18 cellular contexts compared by ENCODE assay signal in genomic region chr19:57327993-57328392, GRCh38. TPM values are rescaled to one million over a fixed set of nuclear protein-coding genes. Genes with fewer than 3 reads are reported as not detected.
DNase-seq lines count a peak whose midpoint lies in the region; ATAC-seq, FAIRE-seq and TF ChIP-seq lines count a peak whose summit lies in the region.
"Had no signal": no experiment of that assay in that cellular context is flagged by ENCODE, and none has a peak within 500 bp of the region (broad histone marks: within the 10 kb centered on the region; RNA-seq: fewer than 3 reads in every experiment).

No MANE protein-coding gene starts in this region.

- no peaks in the 10 kb centered on the region for H3K4me1 Mint-ChIP-seq in activated naive CD4-positive, alpha-beta T cell treated with anti-CD3 and anti-CD28 coated beads for 36 hours (ENCODE audit: low read depth)

- H3K4me3 Mint-ChIP-seq in activated naive CD4-positive, alpha-beta T cell treated with anti-CD3 and anti-CD28 coated beads for 36 hours, result no peak overlapping the region
- H3K4me3 Mint-ChIP-seq: CD4-positive, alpha-beta T cell had no signal

- no peak for ATAC-seq in activated naive CD4-positive, alpha-beta T cell treated with anti-CD3 and anti-CD28 coated beads, Interleukin-2, amount 50 U/mL, for 72 hours
- no peak for ATAC-seq in K562
- ATAC-seq: A549, HCT116 had no signal

- POLR2A ChIA-PET in K562 (lab: Yijun Ruan, JAX), result no interaction called here

- no peak for DNase-seq in activated naive CD4-positive, alpha-beta T cell treated with anti-CD3 and anti-CD28 coated beads for 36 hours
- no peak for DNase-seq in activated naive CD4-positive, alpha-beta T cell treated with anti-CD3 and anti-CD28 coated beads, Interleukin-2, amount 50 U/mL, for 72 hours (ENCODE audit: low spot score in 2 of 2)
- DNase-seq in K562 (ENCODE audit: extremely low read depth in 1 of 4, low spot score in 3 of 4) (no peak), SIG-M5 (lab: John Stamatoyannopoulos, UW) (no peak), DMS 273 treated with DMSO at 0.1 percent for 48 hours (lab: John Stamatoyannopoulos, UW) (no peak)
- no peak for DNase-seq in activated CD4-positive, alpha-beta T cell treated with anti-CD3 and anti-CD28 coated beads, Interleukin-2, amount 50 U/mL, for 4 hours
- DNase-seq: AML-193; Caco-2; CD4-positive, alpha-beta T cell; DMS79 treated with DMSO at 0.1 percent for 48 hours; GF-D8; GOT3; H7 had no signal

- no peak for TF ChIP-seq CTCF in K562 (IDR thresholded peaks at IDR 0.05 in 2 of 3, conservative IDR thresholded peaks at IDR 0.05 in 1 of 3; ENCODE audit: insufficient read depth in 2 of 3, low read depth in 1 of 3, low read length in 3 of 3)

- H3K4me3 ChIP-seq in K562 (no peak overlapping the region), muscle layer of duodenum (ENCODE audit: low read depth in 1 of 2, low read length in 2 of 2) (peak overlapping the region; percentile 16 to 48)
- H3K4me3 ChIP-seq: A549 had no signal

- H3K27ac Mint-ChIP-seq in activated naive CD4-positive, alpha-beta T cell treated with anti-CD3 and anti-CD28 coated beads for 36 hours, result peak overlapping the region; percentile 61
- no peak overlapping the region for H3K27ac Mint-ChIP-seq in activated naive CD4-positive, alpha-beta T cell treated with anti-CD3 and anti-CD28 coated beads, Interleukin-2, amount 50 U/mL, for 72 hours
- H3K27ac Mint-ChIP-seq: CD4-positive, alpha-beta T cell had no signal

- H3K4me1 ChIP-seq in K562 (replicated peaks in 1 of 2; ENCODE audit: control insufficient read depth in 2 of 2, insufficient read depth in 2 of 2, low read length in 2 of 2) (no peaks in the 10 kb centered on the region), muscle layer of duodenum (ENCODE audit: control insufficient read depth in 1 of 2, insufficient read depth in 2 of 2, low read length in 2 of 2) (no peaks in the 10 kb centered on the region)
- H3K4me1 ChIP-seq: A549, Caco-2 had no signal

- no peaks in the 10 kb centered on the region for H4K20me1 ChIP-seq in K562 (replicated peaks; ENCODE audit: control insufficient read depth, insufficient read depth, low read length)

- no peak for TF ChIP-seq POLR2A in K562 (conservative IDR thresholded peaks at IDR 0.05)

- H3K9me1 ChIP-seq in K562 (ENCODE audit: control insufficient read depth, insufficient read depth, low read length), result no peaks in the 10 kb centered on the region

- H3K27me3 ChIP-seq in K562 (ENCODE audit: control insufficient read depth in 2 of 2, insufficient read depth in 2 of 2, low read length in 2 of 2) (no peaks in the 10 kb centered on the region), muscle layer of duodenum (ENCODE audit: low read depth, low read length) (no peaks in the 10 kb centered on the region)

- no peak overlapping the region for H3K4me2 ChIP-seq in K562 (ENCODE audit: insufficient read depth, low read length)
- H3K4me2 ChIP-seq: A549 had no signal

- peaks cover 53% of the 10 kb centered on the region for H3K36me3 ChIP-seq in K562 (ENCODE audit: control insufficient read depth, insufficient read depth, low read length)
- H3K36me3 ChIP-seq in muscle layer of duodenum (ENCODE audit: control insufficient read depth in 1 of 2, insufficient read depth in 2 of 2, low read length in 2 of 2), result peaks cover 53 to 76% of the 10 kb centered on the region in 2 donors

- no peak for TF ChIP-seq RAD21 in K562 (CRISPR knock-in tag; conservative IDR thresholded peaks at IDR 0.05 in 1 of 2, IDR thresholded peaks at IDR 0.05 in 1 of 2)

- no peaks in the 10 kb centered on the region for H3K27me3 Mint-ChIP-seq in activated naive CD4-positive, alpha-beta T cell treated with anti-CD3 and anti-CD28 coated beads for 36 hours (ENCODE audit: low read depth)
- H3K27me3 Mint-ChIP-seq: CD4-positive, alpha-beta T cell had no signal

- H3K9me3 Mint-ChIP-seq in activated naive CD4-positive, alpha-beta T cell treated with anti-CD3 and anti-CD28 coated beads for 36 hours, result peaks cover 54% of the 10 kb centered on the region
- H3K9me3 Mint-ChIP-seq in activated naive CD4-positive, alpha-beta T cell treated with anti-CD3 and anti-CD28 coated beads, Interleukin-2, amount 50 U/mL, for 72 hours, result peaks cover 17% of the 10 kb centered on the region in 2 donors

- no peak for FAIRE-seq in K562 (lab: Jason Lieb, UNC)
- FAIRE-seq: A549 had no signal

- intact Hi-C loops in activated naive CD4-positive, alpha-beta T cell treated with anti-CD3 and anti-CD28 coated beads for 36 hours (cut with micrococcal nuclease), result no loop called here
- intact Hi-C loops in K562 (cut with micrococcal nuclease), result no loop called here

- peaks cover 77% of the 10 kb centered on the region for H3K36me3 Mint-ChIP-seq in activated naive CD4-positive, alpha-beta T cell treated with anti-CD3 and anti-CD28 coated beads for 36 hours (ENCODE audit: low read depth)
- H3K36me3 Mint-ChIP-seq in activated naive CD4-positive, alpha-beta T cell treated with anti-CD3 and anti-CD28 coated beads, Interleukin-2, amount 50 U/mL, for 72 hours, result peaks cover 77 to 85% of the 10 kb centered on the region in 2 donors

- H3K27ac ChIP-seq in K562 (ENCODE audit: extremely low read depth, low read depth, low read length) (no peak overlapping the region), muscle layer of duodenum (ENCODE audit: low read length) (no peak overlapping the region)
- H3K27ac ChIP-seq: 22Rv1, A549, C4-2B had no signal

- TF ChIP-seq EP300 in K562 (IDR thresholded peaks at IDR 0.05; ENCODE audit: low read length), result no peak

- no peak overlapping the region for H2AFZ ChIP-seq in K562 (ENCODE audit: low read depth, low read length)

- CTCF ChIA-PET in activated naive CD4-positive, alpha-beta T cell treated with anti-CD3 and anti-CD28 coated beads for 36 hours (lab: Charles Lee), result no interaction called here
- CTCF ChIA-PET in K562 (lab: Yijun Ruan, JAX; ENCODE audit: low intra/inter-chr PET ratio), result no interaction called here

- in situ Hi-C loops in K562 (cut with MboI), result no loop called here

- WGBS in K562 (ENCODE audit: insufficient coverage, low coverage, missing lambda C conversion rate), result 90% methylated on average over 8 of the region's 8 CpGs

- no peaks in the 10 kb centered on the region; the same call in 2 of the 3 replicates for H3K79me2 ChIP-seq in K562 (ENCODE audit: control insufficient read depth, insufficient read depth, low read length)

- no TSS peak for BruUV-seq in K562 (replicated peaks; lab: Mats Ljungman, UMichigan)

- H3K9me3 ChIP-seq in K562 (replicated peaks; ENCODE audit: control insufficient read depth, insufficient read depth, low read depth, low read length) (peaks cover 6% of the 10 kb centered on the region), muscle layer of duodenum (ENCODE audit: control insufficient read depth in 1 of 2, low read length in 2 of 2) (peaks cover 22 to 64% of the 10 kb centered on the region in 2 donors)
- H3K9me3 ChIP-seq: Caco-2 had no signal

- no peak overlapping the region for H3K9ac ChIP-seq in K562 (ENCODE audit: insufficient read depth in 1 of 2, low read depth in 2 of 2, low read length in 2 of 2)

RNA-seq across cellular contexts. Expression of gene ZNF543, which starts 7.7 kb away (rescaled TPM):
- total RNA-seq in activated naive CD4-positive, alpha-beta T cell treated with anti-CD3 and anti-CD28 coated beads for 36 hours, result 1 to 10 TPM; 3.2 to 3.5 TPM
- 1 to 10 TPM; 3.4 to 7.0 TPM for total RNA-seq in activated naive CD4-positive, alpha-beta T cell treated with anti-CD3 and anti-CD28 coated beads, Interleukin-2, amount 50 U/mL, for 72 hours
- 16.2 and 18.3 TPM in 2 replicates for total RNA-seq in K562 (2011; cell fraction: chromatin; rRNA removed; ENCODE audit: low replicate concordance)
- total RNA-seq in K562 (2011; cell fraction: nucleolus; rRNA removed), result 13.3 and 18.2 TPM in 2 replicates
- total RNA-seq in K562 (2011; cell fraction: nucleoplasm; rRNA removed), result 10.3 and 12.8 TPM in 2 replicates
- 2.4 and 3.0 TPM in 2 replicates for total RNA-seq in K562 (2014; rRNA removed)
- 5.5 and 6.7 TPM in 2 replicates for total RNA-seq in K562 (2014; rRNA removed; fragmentation: Illumina TruSeq; extraction: Trizol)
- 3.8 and 4.5 TPM in 2 replicates for total RNA-seq in K562 (2015; rRNA removed; fragmentation: Illumina TruSeq; extraction: Trizol)
- 3.8 and 4.7 TPM in 2 replicates for total RNA-seq in K562 (2021)
- polyA plus RNA-seq in K562 (2011; rRNA removed), result 1.9 and 2.4 TPM in 2 replicates
- 1.1 and 1.2 TPM in 2 replicates for polyA plus RNA-seq in K562 (2011; cell fraction: cytosol; rRNA removed)
- 1.7 and 2.0 TPM in 2 replicates for polyA plus RNA-seq in K562 (2011; cell fraction: nucleus; rRNA removed)
- 0.89 and 0.91 TPM in 2 replicates for polyA plus RNA-seq in K562 (2012)
- polyA plus RNA-seq in K562 (2014; fragmentation: Illumina TruSeq; extraction: Trizol), result 1.1 and 1.2 TPM in 2 replicates
- under 1 TPM; 0.14 to 0.46 TPM for polyA plus RNA-seq in K562 (2014; fragmentation: Nextera tagmentation; extraction: Ambion mirVana)
- 1.5 and 1.6 TPM in 2 replicates for polyA plus RNA-seq in K562 (2014; rRNA removed)
- 10.5 and 10.9 TPM in 2 replicates for polyA minus RNA-seq in K562 (2011; rRNA and poly(A)+ RNA removed)
- polyA minus RNA-seq in K562 (2011; cell fraction: cytosol; rRNA and poly(A)+ RNA removed), result 2.2 and 4.7 TPM in 2 replicates
- polyA minus RNA-seq in K562 (2011; cell fraction: nucleus; rRNA and poly(A)+ RNA removed), result 3.6 and 6.1 TPM in 2 replicates

RNA-seq across cellular contexts. Expression of gene ZNF304, which starts 23.1 kb away (rescaled TPM):
- total RNA-seq in activated naive CD4-positive, alpha-beta T cell treated with anti-CD3 and anti-CD28 coated beads for 36 hours, result 1 to 10 TPM; 3.3 to 3.6 TPM
- 1 to 10 TPM; 3.5 to 6.5 TPM for total RNA-seq in activated naive CD4-positive, alpha-beta T cell treated with anti-CD3 and anti-CD28 coated beads, Interleukin-2, amount 50 U/mL, for 72 hours
- total RNA-seq in K562 (2011; cell fraction: chromatin; rRNA removed; ENCODE audit: low replicate concordance), result 9.8 and 12.0 TPM in 2 replicates
- total RNA-seq in K562 (2011; cell fraction: nucleolus; rRNA removed), result 7.0 and 8.8 TPM in 2 replicates
- total RNA-seq in K562 (2011; cell fraction: nucleoplasm; rRNA removed), result 7.7 and 8.0 TPM in 2 replicates
- 2.3 and 3.6 TPM in 2 replicates for total RNA-seq in K562 (2014; rRNA removed)
- 4.5 and 5.2 TPM in 2 replicates for total RNA-seq in K562 (2014; rRNA removed; fragmentation: Illumina TruSeq; extraction: Trizol)
- total RNA-seq in K562 (2015; rRNA removed; fragmentation: Illumina TruSeq; extraction: Trizol), result 3.6 and 4.2 TPM in 2 replicates
- total RNA-seq in K562 (2021), result 3.6 and 4.2 TPM in 2 replicates
- polyA plus RNA-seq in K562 (2011; rRNA removed), result 4.3 and 5.5 TPM in 2 replicates
- polyA plus RNA-seq in K562 (2011; cell fraction: cytosol; rRNA removed), result 2.3 and 3.4 TPM in 2 replicates
- polyA plus RNA-seq in K562 (2011; cell fraction: nucleus; rRNA removed), result 5.8 and 7.7 TPM in 2 replicates
- polyA plus RNA-seq in K562 (2012), result 3.2 and 3.4 TPM in 2 replicates
- polyA plus RNA-seq in K562 (2014; fragmentation: Illumina TruSeq; extraction: Trizol), result 3.3 and 3.4 TPM in 2 replicates
- polyA plus RNA-seq in K562 (2014; fragmentation: Nextera tagmentation; extraction: Ambion mirVana), result 1 to 10 TPM in 1 of 2 experiments, under 1 TPM in 1; 0.82 to 1.0 TPM
- polyA plus RNA-seq in K562 (2014; rRNA removed), result 2.0 and 2.1 TPM in 2 replicates
- polyA minus RNA-seq in K562 (2011; rRNA and poly(A)+ RNA removed), result 9.9 and 11.2 TPM in 2 replicates
- polyA minus RNA-seq in K562 (2011; cell fraction: cytosol; rRNA and poly(A)+ RNA removed), result 4.1 and 4.5 TPM in 2 replicates
- 3.1 and 5.0 TPM in 2 replicates for polyA minus RNA-seq in K562 (2011; cell fraction: nucleus; rRNA and poly(A)+ RNA removed)

RNA-seq across cellular contexts. Expression of gene TRAPPC2B, which starts 35.4 kb away (rescaled TPM):
- total RNA-seq in activated naive CD4-positive, alpha-beta T cell treated with anti-CD3 and anti-CD28 coated beads for 36 hours, result 1 to 10 TPM; 3.1 to 3.4 TPM
- 1 to 10 TPM; 3.8 to 5.9 TPM for total RNA-seq in activated naive CD4-positive, alpha-beta T cell treated with anti-CD3 and anti-CD28 coated beads, Interleukin-2, amount 50 U/mL, for 72 hours
- 2.1 and 3.5 TPM in 2 replicates for total RNA-seq in K562 (2011; cell fraction: chromatin; rRNA removed; ENCODE audit: low replicate concordance)
- 2.2 and 3.6 TPM in 2 replicates for total RNA-seq in K562 (2011; cell fraction: nucleolus; rRNA removed)
- 2.6 and 3.2 TPM in 2 replicates for total RNA-seq in K562 (2011; cell fraction: nucleoplasm; rRNA removed)
- total RNA-seq in K562 (2014; rRNA removed) (2.8 and 3.4 TPM in 2 replicates), K562 (2014; rRNA removed; fragmentation: Illumina TruSeq; extraction: Trizol) (4.4 and 5.4 TPM in 2 replicates), K562 (2015; rRNA removed; fragmentation: Illumina TruSeq; extraction: Trizol) (3.3 and 3.5 TPM in 2 replicates), K562 (2021) (1.8 and 2.2 TPM in 2 replicates)
- polyA plus RNA-seq in K562 (2011; rRNA removed) (7.0 and 10.5 TPM in 2 replicates), K562 (2014; fragmentation: Illumina TruSeq; extraction: Trizol) (5.0 and 5.2 TPM in 2 replicates), K562 (2014; fragmentation: Nextera tagmentation; extraction: Ambion mirVana) (10 to 100 TPM; 13.1 to 20.4 TPM), K562 (2014; rRNA removed) (4.0 and 4.6 TPM in 2 replicates)
- polyA plus RNA-seq in K562 (2011; cell fraction: cytosol; rRNA removed), result 8.3 and 8.7 TPM in 2 replicates
- 1.9 and 2.6 TPM in 2 replicates for polyA plus RNA-seq in K562 (2011; cell fraction: nucleus; rRNA removed)
- 4.1 and 6.2 TPM in 2 replicates for polyA plus RNA-seq in K562 (2012)
- 1.9 and 2.7 TPM in 2 replicates for polyA minus RNA-seq in K562 (2011; rRNA and poly(A)+ RNA removed)
- 3.1 TPM in 1 of 2 replicates, not detected in the other for polyA minus RNA-seq in K562 (2011; cell fraction: cytosol; rRNA and poly(A)+ RNA removed)
- 0.94 and 1.3 TPM in 2 replicates for polyA minus RNA-seq in K562 (2011; cell fraction: nucleus; rRNA and poly(A)+ RNA removed)

RNA-seq across cellular contexts. Expression of gene ZNF547, which starts 35.4 kb away (rescaled TPM):
- total RNA-seq in activated naive CD4-positive, alpha-beta T cell treated with anti-CD3 and anti-CD28 coated beads for 36 hours, result 1 to 10 TPM in 1 of 2 experiments, under 1 TPM in 1; 0.84 to 1.3 TPM
- 1 to 10 TPM in 1 of 2 donors, under 1 TPM in 1; 0.61 to 2.7 TPM for total RNA-seq in activated naive CD4-positive, alpha-beta T cell treated with anti-CD3 and anti-CD28 coated beads, Interleukin-2, amount 50 U/mL, for 72 hours
- 2.5 and 4.6 TPM in 2 replicates for total RNA-seq in K562 (2011; cell fraction: chromatin; rRNA removed; ENCODE audit: low replicate concordance)
- total RNA-seq in K562 (2011; cell fraction: nucleolus; rRNA removed), result 1.0 and 2.0 TPM in 2 replicates
- total RNA-seq in K562 (2011; cell fraction: nucleoplasm; rRNA removed), result 2.0 and 2.1 TPM in 2 replicates
- total RNA-seq in K562 (2014; rRNA removed), result 0.09 and 0.41 TPM in 2 replicates
- total RNA-seq in K562 (2014; rRNA removed; fragmentation: Illumina TruSeq; extraction: Trizol), result 0.35 and 0.51 TPM in 2 replicates
- total RNA-seq in K562 (2015; rRNA removed; fragmentation: Illumina TruSeq; extraction: Trizol), result 0.30 and 0.40 TPM in 2 replicates
- total RNA-seq in K562 (2021), result 0.16 and 0.51 TPM in 2 replicates
- polyA plus RNA-seq in K562 (2011; rRNA removed), result 0.96 and 1.0 TPM in 2 replicates
- 0.24 and 0.31 TPM in 2 replicates for polyA plus RNA-seq in K562 (2011; cell fraction: cytosol; rRNA removed)
- polyA plus RNA-seq in K562 (2011; cell fraction: nucleus; rRNA removed), result 0.84 and 1.00 TPM in 2 replicates
- polyA plus RNA-seq in K562 (2012), result 0.33 and 0.36 TPM in 2 replicates
- polyA plus RNA-seq in K562 (2014; fragmentation: Illumina TruSeq; extraction: Trizol), result 0.19 and 0.37 TPM in 2 replicates
- polyA plus RNA-seq in K562 (2014; fragmentation: Nextera tagmentation; extraction: Ambion mirVana), result under 1 TPM; 0.27 to 0.30 TPM
- polyA plus RNA-seq in K562 (2014; rRNA removed), result 0.03 and 0.07 TPM in 2 replicates
- polyA minus RNA-seq in K562 (2011; rRNA and poly(A)+ RNA removed), result 0.81 and 1.1 TPM in 2 replicates
- not detected in 2 replicates for polyA minus RNA-seq in K562 (2011; cell fraction: cytosol; rRNA and poly(A)+ RNA removed)
- polyA minus RNA-seq in K562 (2011; cell fraction: nucleus; rRNA and poly(A)+ RNA removed), result 0.81 and 2.3 TPM in 2 replicates

RNA-seq across cellular contexts. Expression of gene ZNF460, which starts 47.7 kb away (rescaled TPM):
- 10 to 100 TPM; 61.4 to 63.3 TPM for total RNA-seq in activated naive CD4-positive, alpha-beta T cell treated with anti-CD3 and anti-CD28 coated beads for 36 hours
- total RNA-seq in activated naive CD4-positive, alpha-beta T cell treated with anti-CD3 and anti-CD28 coated beads, Interleukin-2, amount 50 U/mL, for 72 hours, result 10 to 100 TPM; 66.0 to 80.4 TPM
- 169 and 191 TPM in 2 replicates for total RNA-seq in K562 (2011; cell fraction: chromatin; rRNA removed; ENCODE audit: low replicate concordance)
- total RNA-seq in K562 (2011; cell fraction: nucleolus; rRNA removed), result 131 and 161 TPM in 2 replicates
- total RNA-seq in K562 (2011; cell fraction: nucleoplasm; rRNA removed), result 111 and 139 TPM in 2 replicates
- total RNA-seq in K562 (2014; rRNA removed) (18.5 and 22.1 TPM in 2 replicates), K562 (2014; rRNA removed; fragmentation: Illumina TruSeq; extraction: Trizol) (36.2 and 36.7 TPM in 2 replicates), K562 (2015; rRNA removed; fragmentation: Illumina TruSeq; extraction: Trizol) (24.7 and 24.9 TPM in 2 replicates), K562 (2021) (28.0 and 29.6 TPM in 2 replicates)
- polyA plus RNA-seq in K562 (2011; rRNA removed) (16.6 and 23.6 TPM in 2 replicates), K562 (2014; fragmentation: Illumina TruSeq; extraction: Trizol) (1.1 and 1.2 TPM in 2 replicates), K562 (2014; fragmentation: Nextera tagmentation; extraction: Ambion mirVana) (under 1 TPM; 0.45 to 0.87 TPM), K562 (2014; rRNA removed) (5.6 and 7.1 TPM in 2 replicates)
- 6.0 and 14.3 TPM in 2 replicates for polyA plus RNA-seq in K562 (2011; cell fraction: cytosol; rRNA removed)
- 17.9 and 23.9 TPM in 2 replicates for polyA plus RNA-seq in K562 (2011; cell fraction: nucleus; rRNA removed)
- 1.1 and 1.2 TPM in 2 replicates for polyA plus RNA-seq in K562 (2012)
- 183 and 200 TPM in 2 replicates for polyA minus RNA-seq in K562 (2011; rRNA and poly(A)+ RNA removed)
- 67.0 and 68.1 TPM in 2 replicates for polyA minus RNA-seq in K562 (2011; cell fraction: cytosol; rRNA and poly(A)+ RNA removed)
- 54.9 and 131 TPM in 2 replicates for polyA minus RNA-seq in K562 (2011; cell fraction: nucleus; rRNA and poly(A)+ RNA removed)
